In the genomic region with DNA sequence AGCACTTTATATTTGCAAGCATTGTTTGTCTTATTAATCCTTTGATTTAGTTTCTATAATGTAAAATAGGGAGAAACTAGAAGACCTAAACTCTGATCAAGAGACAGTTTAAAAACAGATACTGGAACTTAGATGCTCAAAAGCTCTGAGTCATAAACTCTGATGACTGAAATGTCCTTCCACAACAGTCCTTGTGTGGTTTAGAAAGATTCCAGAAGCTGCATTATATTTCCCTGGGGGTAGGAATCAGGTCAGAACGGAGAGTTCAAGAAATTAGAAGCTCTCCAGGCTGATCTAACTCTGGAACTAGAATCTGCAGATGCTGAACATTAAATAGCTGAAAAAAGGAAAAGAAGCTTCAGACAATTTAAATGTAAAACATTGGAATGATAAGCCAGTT, we compare ENCODE assay signal across 35 cellular contexts. TPM values are rescaled to one million over a fixed set of nuclear protein-coding genes. Genes with fewer than 3 reads are reported as not detected.
"Had no signal": no experiment of that assay in that cellular context is flagged by ENCODE, and none has a peak within 500 bp of the region (broad histone marks: within the 10 kb centered on the region; RNA-seq: fewer than 3 reads in every experiment).

No MANE protein-coding gene starts in this region.

- H3K79me2 ChIP-seq: parathyroid adenoma had no signal

- H3K4me3 ChIP-seq: colonic mucosa, gastroesophageal sphincter, heart right ventricle, left lung, mucosa of descending colon, neural progenitor cell, right lobe of liver, testis, tibial artery had no signal

- H3K9me3 Mint-ChIP-seq: dendritic cell treated with granulocyte-macrophage colony-stimulating factor and Interleukin-4, amounts not matched to agents 40 ng/mL and 50 ng/mL, for 4 days; endodermal cell; mesothelial cell of epicardium; nephron; neural progenitor cell; stimulated activated memory B cell treated with anti-CD40 and anti-IgM and Interleukin-4, amounts not matched to agents 10 μg/mL and 1 μg/mL and 100 μg/mL, for 72 hours; type B pancreatic cell had no signal

- DNase-seq: colonic mucosa; effector CD8-positive, alpha-beta T cell; endodermal cell; foreskin keratinocyte; heart right ventricle; hippocampal formation; left cardiac atrium; left lung; mesenchymal stem cell; mucosa of descending colon; naive thymus-derived CD4-positive, alpha-beta T cell; right lobe of liver; stimulated activated CD4-positive, alpha-beta T cell treated with anti-CD3 and anti-CD28 coated beads, Interleukin-2, amount 100 ng/mL, for 24 hours; stimulated activated CD4-positive, alpha-beta T cell treated with anti-CD3 and anti-CD28 coated beads, Interleukin-4, amount 100 ng/mL, for 4 hours; stimulated activated naive CD8-positive, alpha-beta T cell treated with anti-CD3 and anti-CD28 coated beads, Interleukin-15, Interleukin-2, amounts not matched to agents 100 U/mL and 50 U/mL, for 24 hours; substantia nigra; testis; tibial artery had no signal

- H3K36me3 ChIP-seq: colonic mucosa, gastroesophageal sphincter, heart right ventricle, left lung, neural progenitor cell, right lobe of liver, tibial artery had no signal

- H3K4me1 ChIP-seq: foreskin keratinocyte, parathyroid adenoma had no signal

- H3K9me3 ChIP-seq: colonic mucosa, gastroesophageal sphincter, heart right ventricle, left lung, mucosa of descending colon, right lobe of liver, testis, tibial artery had no signal

- H3K36me3 Mint-ChIP-seq: mesothelial cell of epicardium; naive thymus-derived CD4-positive, alpha-beta T cell; neural progenitor cell; stimulated activated memory B cell treated with anti-CD40 and anti-IgM and Interleukin-4, amounts not matched to agents 10 μg/mL and 1 μg/mL and 100 μg/mL, for 72 hours; type B pancreatic cell had no signal

- H3K4me3 Mint-ChIP-seq: dendritic cell treated with granulocyte-macrophage colony-stimulating factor and Interleukin-4, amounts not matched to agents 40 ng/mL and 50 ng/mL, for 4 days; endodermal cell; mesothelial cell of epicardium; naive thymus-derived CD4-positive, alpha-beta T cell; nephron; neural progenitor cell; stimulated activated memory B cell treated with anti-CD40 and anti-IgM and Interleukin-4, amounts not matched to agents 10 μg/mL and 1 μg/mL and 100 μg/mL, for 72 hours; type B pancreatic cell had no signal

- H3K4me2 ChIP-seq: neural progenitor cell had no signal

- H2AFZ ChIP-seq: neural progenitor cell, parathyroid adenoma had no signal

- H3K27ac Mint-ChIP-seq: dendritic cell treated with granulocyte-macrophage colony-stimulating factor and Interleukin-4, amounts not matched to agents 40 ng/mL and 50 ng/mL, for 4 days; endodermal cell; mesothelial cell of epicardium; naive thymus-derived CD4-positive, alpha-beta T cell; nephron; neural progenitor cell; progenitor cell of endocrine pancreas; stimulated activated memory B cell treated with anti-CD40 and anti-IgM and Interleukin-4, amounts not matched to agents 10 μg/mL and 1 μg/mL and 100 μg/mL, for 72 hours; type B pancreatic cell had no signal

- H3K27ac ChIP-seq: colonic mucosa, epithelial cell of prostate, foreskin keratinocyte, gastroesophageal sphincter, heart right ventricle, left lung, neural progenitor cell, parathyroid adenoma, right lobe of liver, testis, tibial artery had no signal

- H3K27me3 ChIP-seq: right lobe of liver, testis had no signal

- H3K9ac ChIP-seq: neural progenitor cell, parathyroid adenoma had no signal

RNA-seq across cellular contexts. Expression of gene ONECUT1, which starts 18.3 kb away (rescaled TPM):
- total RNA-seq: esophagus mucosa; foreskin keratinocyte; kidney epithelial cell; left cardiac atrium; left lung; lower leg skin; lung microvascular endothelial cell; mucosa of descending colon; naive thymus-derived CD4-positive, alpha-beta T cell; osteoblast; skeletal muscle tissue had no signal
- polyA plus RNA-seq: foreskin keratinocyte; heart right ventricle; naive thymus-derived CD4-positive, alpha-beta T cell; urinary bladder had no signal
